In the genomic region with DNA sequence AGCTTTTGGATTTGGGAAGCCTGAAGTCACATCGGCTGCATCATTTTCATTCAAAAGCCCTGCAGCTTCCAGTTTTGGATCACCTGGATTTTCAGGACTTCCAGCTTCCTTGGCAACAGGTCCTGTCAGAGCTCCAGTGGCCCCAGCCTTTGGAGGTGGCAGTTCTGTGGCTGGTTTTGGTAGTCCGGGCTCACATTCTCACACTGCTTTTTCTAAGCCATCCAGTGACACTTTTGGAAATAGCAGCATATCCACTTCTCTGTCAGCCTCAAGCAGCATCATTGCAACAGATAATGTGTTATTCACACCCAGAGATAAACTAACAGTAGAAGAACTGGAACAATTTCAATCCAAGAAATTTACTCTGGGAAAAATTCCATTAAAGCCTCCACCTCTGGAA, we compare ENCODE assay signal across 26 cellular contexts. TPM values are rescaled to one million over a fixed set of nuclear protein-coding genes. Genes with fewer than 3 reads are reported as not detected.
A peak's percentile ranks its signal among the peaks of the same experiment; 100 is the strongest.
DNase-seq lines count a peak whose midpoint lies in the region; ATAC-seq, FAIRE-seq and TF ChIP-seq lines count a peak whose summit lies in the region.
"Had no signal": no experiment of that assay in that cellular context is flagged by ENCODE, and none has a peak within 500 bp of the region (broad histone marks: within the 10 kb centered on the region; RNA-seq: fewer than 3 reads in every experiment).

No MANE protein-coding gene starts in this region.

- H3K4me2 ChIP-seq in keratinocyte (ENCODE audit: control insufficient read depth, extremely low read depth, insufficient read depth, low read depth, low read length), result no peak overlapping the region
- H3K4me2 ChIP-seq: A549; BLaER1 treated with 17β-estradiol and CSF1 and Interleukin-3, amounts not matched to agents 10 nM and 100 nM had no signal

- no peak overlapping the region for H2AFZ ChIP-seq in keratinocyte (ENCODE audit: control insufficient read depth, low read length)
- H2AFZ ChIP-seq: GM23248 had no signal

- H3K4me1 Mint-ChIP-seq in Caco-2 (ENCODE audit: low read depth, unreplicated experiment), result no peaks in the 10 kb centered on the region

- no peaks in the 10 kb centered on the region for H3K9me1 ChIP-seq in keratinocyte (ENCODE audit: control insufficient read depth, extremely low read depth, insufficient read depth, low read length)

- intact Hi-C loops in Right ventricle myocardium superior (cut with DNase I), result no loop called here
- intact Hi-C loops in Right ventricle myocardium inferior (cut with DNase I), result no loop called here
- intact Hi-C loops in Caco-2 (cut with micrococcal nuclease; ENCODE audit: unreplicated experiment), result no loop called here
- intact Hi-C loops in left ventricle myocardium superior (cut with micrococcal nuclease), result no loop called here

- TSS peak; percentile 20 for BruUV-seq in Caco-2 (replicated peaks; lab: Mats Ljungman, UMichigan)

- H3K79me2 ChIP-seq in keratinocyte (ENCODE audit: control insufficient read depth, insufficient read depth, low read length), result no peaks in the 10 kb centered on the region

- DNase-seq in Right ventricle myocardium superior (no peak), Right ventricle myocardium inferior (ENCODE audit: missing footprints) (no peak), Caco-2 (no peak), left ventricle myocardium superior (no peak), keratinocyte (ENCODE audit: low read depth, low spot score) (no peak)
- DNase-seq in effector CD8-positive, alpha-beta T cell (lab: John Stamatoyannopoulos, UW), result no peak
- DNase-seq: 8988T; ACHN; AML-193; BE2C; Calu3; CD4-positive, alpha-beta T cell; CD8-positive, alpha-beta memory T cell; DMS53; DMS79 treated with DMSO at 0.1 percent for 48 hours; GF-D8; GM23248; H7; HCEC 1CT had no signal

- H3K4me3 Mint-ChIP-seq in Caco-2 (ENCODE audit: unreplicated experiment), result no peak overlapping the region
- H3K4me3 Mint-ChIP-seq: CD14-positive monocyte; CD4-positive, alpha-beta T cell; CD8-positive, alpha-beta memory T cell had no signal

- no peak overlapping the region for H3K27ac ChIP-seq in keratinocyte (ENCODE audit: control insufficient read depth, insufficient read depth, low read length)
- H3K27ac ChIP-seq: A549; BLaER1 treated with 17β-estradiol and CSF1 and Interleukin-3, amounts not matched to agents 10 nM and 100 nM; GM23248 had no signal

- no peak overlapping the region for H3K9ac ChIP-seq in keratinocyte (ENCODE audit: control insufficient read depth, extremely low read depth, insufficient read depth, low read length)
- H3K9ac ChIP-seq: BLaER1 treated with 17β-estradiol and CSF1 and Interleukin-3, amounts not matched to agents 10 nM and 100 nM; GM23248 had no signal

- dilution Hi-C loops in keratinocyte (cut with MboI; ENCODE audit: extremely low pct_ligation_motif_present, low sequenced_read_pairs), result no loop called here

- no peak overlapping the region for H3K27ac Mint-ChIP-seq in Caco-2 (ENCODE audit: unreplicated experiment)
- H3K27ac Mint-ChIP-seq: CD4-positive, alpha-beta T cell; CD8-positive, alpha-beta memory T cell had no signal

- H3K36me3 Mint-ChIP-seq in Caco-2 (ENCODE audit: insufficient read depth, unreplicated experiment), result peaks cover 46% of the 10 kb centered on the region

- H3K36me3 ChIP-seq in Caco-2 (ENCODE audit: control insufficient read depth, insufficient read depth, low read length), result peaks cover 1% of the 10 kb centered on the region; the same call in 1 of the 2 replicates
- peaks cover 9 to 18% of the 10 kb centered on the region in 2 experiments for H3K36me3 ChIP-seq in keratinocyte (ENCODE audit: control insufficient read depth in 2 of 2, extremely low read depth in 1 of 2, insufficient read depth in 2 of 2, low read length in 2 of 2)

- no peaks in the 10 kb centered on the region for H4K20me1 ChIP-seq in keratinocyte (ENCODE audit: control insufficient read depth, extremely low read depth, insufficient read depth, low read length)

- no peaks in the 10 kb centered on the region for H3K9me3 ChIP-seq in Caco-2
- no peaks in the 10 kb centered on the region for H3K9me3 ChIP-seq in keratinocyte (ENCODE audit: control insufficient read depth, low read depth, low read length)
- H3K9me3 ChIP-seq: A549; BE2C; BLaER1 treated with 17β-estradiol and CSF1 and Interleukin-3, amounts not matched to agents 10 nM and 100 nM had no signal

- no peak for TF ChIP-seq CTCF in Caco-2 (IDR thresholded peaks at IDR 0.05; ENCODE audit: insufficient read depth in 1 of 2, low read depth in 1 of 2, low read length in 1 of 2, severe bottlenecking in 1 of 2, unreplicated experiment in 1 of 2)
- no peak for TF ChIP-seq CTCF in keratinocyte (optimal IDR thresholded peaks at IDR 0.05 in 1 of 3, IDR thresholded peaks at IDR 0.05 in 1 of 3, conservative IDR thresholded peaks at IDR 0.05 in 1 of 3; ENCODE audit: extremely low read depth in 1 of 3, insufficient read depth in 2 of 3, low read length in 3 of 3)

- no peaks in the 10 kb centered on the region for H3K27me3 ChIP-seq in Caco-2 (replicated peaks; ENCODE audit: control insufficient read depth, insufficient read depth, low read length)
- no peaks in the 10 kb centered on the region for H3K27me3 ChIP-seq in keratinocyte (ENCODE audit: control insufficient read depth, extremely low read depth, insufficient read depth, low read length)
- H3K27me3 ChIP-seq: BE2C; BLaER1 treated with 17β-estradiol and CSF1 and Interleukin-3, amounts not matched to agents 10 nM and 100 nM had no signal

- POLR2A ChIA-PET in Caco-2 (lab: Charles Lee), result interaction anchor here (0.7 kb wide), 1 partner anchor 43 kb away, joined by 6 read pairs; no protein-coding TSS in a partner anchor

- H3K9me3 Mint-ChIP-seq in Caco-2 (ENCODE audit: unreplicated experiment), result no peaks in the 10 kb centered on the region
- H3K9me3 Mint-ChIP-seq: CD4-positive, alpha-beta T cell; CD8-positive, alpha-beta memory T cell had no signal

- no peaks in the 10 kb centered on the region for H3K27me3 Mint-ChIP-seq in Caco-2 (ENCODE audit: insufficient read depth, unreplicated experiment)

- ATAC-seq in Right ventricle myocardium superior (ENCODE audit: poor library complexity) (peak; percentile 27), Right ventricle myocardium inferior (no peak), left ventricle myocardium superior (peak; percentile 54), GM19023 (IDR thresholded peaks at IDR 0.05; ENCODE audit: unreplicated experiment) (no peak)

- no peaks in the 10 kb centered on the region for H3K4me1 ChIP-seq in Caco-2
- H3K4me1 ChIP-seq in keratinocyte (ENCODE audit: control insufficient read depth, extremely low read depth, insufficient read depth, low read length), result no peaks in the 10 kb centered on the region
- H3K4me1 ChIP-seq: A549; BE2C; BLaER1 treated with 17β-estradiol and CSF1 and Interleukin-3, amounts not matched to agents 10 nM and 100 nM had no signal

- H3K4me3 ChIP-seq in Caco-2 (ENCODE audit: low read depth, low read length) (no peak overlapping the region), keratinocyte (ENCODE audit: control insufficient read depth in 2 of 3, extremely low read depth in 1 of 3, insufficient read depth in 2 of 3, low read depth in 1 of 3, low read length in 3 of 3) (no peak overlapping the region)
- H3K4me3 ChIP-seq: A549; BLaER1 treated with 17β-estradiol and CSF1 and Interleukin-3, amounts not matched to agents 10 nM and 100 nM; GM23248 had no signal

- FAIRE-seq in keratinocyte (lab: Jason Lieb, UNC), result peak; percentile 58
- FAIRE-seq: A549, GM12891, GM18507, H1 had no signal

- CTCF ChIA-PET in Caco-2 (lab: Charles Lee), result interaction anchor here (1.0 kb wide), 1 partner anchor 15 kb away, joined by 4 read pairs; no protein-coding TSS in a partner anchor

RNA-seq across cellular contexts. Expression of a gene that starts 18.5 kb away (rescaled TPM):
- total RNA-seq in Right ventricle myocardium superior (19.7 TPM), Right ventricle myocardium inferior (21.6 TPM), Caco-2 (2022) (38.6 and 41.6 TPM in 2 replicates), left ventricle myocardium superior (26.6 TPM)
- polyA plus RNA-seq in keratinocyte, result 26.1 to 44.6 TPM (median 34.2 TPM) in 3 replicates
- polyA plus RNA-seq in keratinocyte (2011; ENCODE audit: low read depth), result 11.1 TPM
- polyA plus RNA-seq in keratinocyte (2011; cell fraction: cytosol; rRNA removed), result 15.9 and 22.8 TPM in 2 replicates
- 45.5 and 53.7 TPM in 2 replicates for polyA plus RNA-seq in keratinocyte (2011; cell fraction: nucleus; rRNA removed)
- polyA plus RNA-seq in keratinocyte (2012; ENCODE audit: low replicate concordance), result 24.8 and 32.8 TPM in 2 replicates
- polyA minus RNA-seq in keratinocyte, result 13.3 to 27.6 TPM (median 23.9 TPM) in 3 replicates
- 26.5 TPM for polyA minus RNA-seq in keratinocyte (2011; cell fraction: cytosol; rRNA and poly(A)+ RNA removed)
- polyA minus RNA-seq in keratinocyte (2011; cell fraction: nucleus; rRNA and poly(A)+ RNA removed), result 19.4 and 25.8 TPM in 2 replicates

RNA-seq across cellular contexts. Expression of a gene that starts 46.2 kb away (rescaled TPM):
- total RNA-seq in Right ventricle myocardium superior (248 TPM), Right ventricle myocardium inferior (234 TPM), Caco-2 (2022) (0.79 and 1.2 TPM in 2 replicates), left ventricle myocardium superior (339 TPM)
- polyA plus RNA-seq in keratinocyte, result 44.5 to 412 TPM (median 142 TPM) in 3 replicates
- 724 TPM for polyA plus RNA-seq in keratinocyte (2011; ENCODE audit: low read depth)
- polyA plus RNA-seq in keratinocyte (2011; cell fraction: cytosol; rRNA removed), result 34.1 and 60.1 TPM in 2 replicates
- 414 and 470 TPM in 2 replicates for polyA plus RNA-seq in keratinocyte (2011; cell fraction: nucleus; rRNA removed)
- 26.1 and 673 TPM in 2 replicates for polyA plus RNA-seq in keratinocyte (2012; ENCODE audit: low replicate concordance)
- polyA minus RNA-seq in keratinocyte, result 19.2 to 197 TPM (median 64.9 TPM) in 3 replicates
- polyA minus RNA-seq in keratinocyte (2011; cell fraction: cytosol; rRNA and poly(A)+ RNA removed), result 29.7 TPM
- polyA minus RNA-seq in keratinocyte (2011; cell fraction: nucleus; rRNA and poly(A)+ RNA removed), result 180 and 280 TPM in 2 replicates
- total RNA-seq: CD4-positive, alpha-beta T cell had no signal
- polyA plus RNA-seq: CD8-positive, alpha-beta memory T cell had no signal

Comparison
In these comparisons a context has a peak if more than half of its experiments do, and no peak if none do; other contexts are left out.
1. ATAC-seq: peak in Right ventricle myocardium superior (single experiment) and left ventricle myocardium superior (single experiment); none in Right ventricle myocardium inferior (single experiment) and GM19023 (single experiment).
2. RNA of a gene that starts 46.2 kb away (total RNA-seq): 339 TPM in left ventricle myocardium superior (single experiment), 248 TPM in Right ventricle myocardium superior (single experiment) and 234 TPM in Right ventricle myocardium inferior (single experiment); 0.79 to 1.2 TPM in Caco-2; every median in the first group is over 100 times any median in the second.